Comparison of ENCODE assay signal across 28 cellular contexts in the genomic region with DNA sequence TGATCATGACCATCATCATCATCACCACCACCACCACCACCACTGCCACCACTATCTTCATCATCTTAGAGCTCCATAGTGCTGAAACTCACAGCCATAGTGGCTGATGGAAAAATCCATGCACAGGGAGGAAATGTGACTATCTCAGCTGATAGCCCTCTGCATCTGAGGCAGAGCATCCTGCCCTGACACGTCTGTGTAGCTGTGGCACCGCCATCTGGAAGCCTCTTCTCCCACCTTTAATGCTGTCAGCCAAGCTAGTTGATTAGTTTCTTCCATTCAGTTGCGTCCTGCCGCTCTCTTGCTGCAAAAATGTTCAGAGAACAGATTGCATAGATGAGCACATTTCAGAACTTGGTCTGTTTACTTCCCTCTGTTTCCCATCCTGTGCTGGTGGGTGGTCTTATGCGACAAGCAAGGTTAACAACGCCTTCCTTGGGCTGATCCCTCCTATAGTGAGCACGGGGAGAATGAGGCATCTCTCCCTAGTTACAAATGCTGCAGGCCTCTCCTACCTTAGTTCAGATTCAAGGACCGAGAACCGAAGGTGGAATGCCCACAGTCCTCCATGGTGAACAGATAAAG.
"Had no signal": no experiment of that assay in that cellular context is flagged by ENCODE, and none has a peak within 500 bp of the region (broad histone marks: within the 10 kb centered on the region; RNA-seq: fewer than 3 reads in every experiment).

No MANE protein-coding gene starts in this region.

- H3K27me3 Mint-ChIP-seq: activated CD4-positive, alpha-beta T cell treated with anti-CD3 and anti-CD28 coated beads, Interleukin-2, amount 10 ng/mL, durations not matched to agents 24 days and 14 days; activated CD8-positive, alpha-beta T cell treated with anti-CD3 and anti-CD28 coated beads for 36 hours; activated naive CD8-positive, alpha-beta T cell treated with anti-CD3 and anti-CD28 coated beads for 36 hours had no signal

- H3K9me3 ChIP-seq: SJCRH30 had no signal

- H3K9me3 Mint-ChIP-seq: activated CD4-positive, alpha-beta T cell treated with anti-CD3 and anti-CD28 coated beads, Interleukin-2, amount 10 ng/mL, durations not matched to agents 24 days and 14 days; activated CD8-positive, alpha-beta T cell treated with anti-CD3 and anti-CD28 coated beads for 36 hours; activated naive CD8-positive, alpha-beta T cell treated with anti-CD3 and anti-CD28 coated beads for 36 hours; activated T-cell treated with anti-CD3 and anti-CD28 coated beads, Interleukin-2, amount 50 U/mL, for 72 hours; activated T-helper 17 cell treated with anti-CD3 and anti-CD28 coated beads, Interleukin-2, amount 50 U/mL, for 72 hours; central memory CD8-positive, alpha-beta T cell had no signal

- ATAC-seq: activated CD8-positive, alpha-beta T cell treated with anti-CD3 and anti-CD28 coated beads for 36 hours; activated T-cell treated with anti-CD3 and anti-CD28 coated beads, Interleukin-2, amount 50 U/mL, for 72 hours; activated T-helper 17 cell treated with anti-CD3 and anti-CD28 coated beads, Interleukin-2, amount 50 U/mL, for 72 hours; Panc1 had no signal

- H3K4me3 ChIP-seq: cardiac muscle cell, SJCRH30, SK-N-MC had no signal

- DNase-seq: activated CD4-positive, alpha-beta T cell treated with anti-CD3 and anti-CD28 coated beads, Interleukin-2, amount 10 ng/mL, durations not matched to agents 24 days and 14 days; activated CD4-positive, alpha-beta T cell treated with anti-CD3 and anti-CD28 coated beads, Interleukin-2, amount 50 U/mL, for 4 hours; activated CD8-positive, alpha-beta T cell treated with anti-CD3 and anti-CD28 coated beads for 36 hours; activated effector memory CD4-positive, alpha-beta T cell treated with anti-CD3 and anti-CD28 coated beads, Interleukin-2, amount 50 U/mL, for 16 hours; activated naive CD4-positive, alpha-beta T cell; activated naive CD4-positive, alpha-beta T cell treated with anti-CD3 and anti-CD28 coated beads, Interleukin-2, amount 50 U/mL, for 16 hours; activated naive CD8-positive, alpha-beta T cell treated with anti-CD3 and anti-CD28 coated beads for 36 hours; activated T-cell treated with anti-CD3 and anti-CD28 coated beads, Interleukin-2, amount 50 U/mL, for 1 hour; activated T-cell treated with anti-CD3 and anti-CD28 coated beads, Interleukin-2, amount 50 U/mL, for 72 hours; amniotic stem cell; aorta; brain microvascular endothelial cell; NCI-H1092 treated with DMSO at 0.1 percent for 48 hours; NCI-H1417; NCI-H146; NCI-H1930; NCI-H2081 treated with DMSO at 0.1 percent for 48 hours; NCI-H226; NCI-H446 treated with DMSO at 0.1 percent for 48 hours; NCI-H69; SHP77; SJCRH30; T1000 had no signal

- H3K36me3 ChIP-seq: brain microvascular endothelial cell, cardiac muscle cell, SJCRH30 had no signal

- H3K4me1 Mint-ChIP-seq: activated CD4-positive, alpha-beta T cell treated with anti-CD3 and anti-CD28 coated beads, Interleukin-2, amount 10 ng/mL, durations not matched to agents 24 days and 14 days; activated naive CD8-positive, alpha-beta T cell treated with anti-CD3 and anti-CD28 coated beads for 36 hours; activated T-helper 17 cell treated with anti-CD3 and anti-CD28 coated beads, Interleukin-2, amount 50 U/mL, for 72 hours; central memory CD8-positive, alpha-beta T cell had no signal

- H3K4me3 Mint-ChIP-seq: activated CD4-positive, alpha-beta T cell treated with anti-CD3 and anti-CD28 coated beads, Interleukin-2, amount 10 ng/mL, durations not matched to agents 24 days and 14 days; activated CD8-positive, alpha-beta T cell treated with anti-CD3 and anti-CD28 coated beads for 36 hours; activated naive CD8-positive, alpha-beta T cell treated with anti-CD3 and anti-CD28 coated beads for 36 hours; activated T-cell treated with anti-CD3 and anti-CD28 coated beads, Interleukin-2, amount 50 U/mL, for 72 hours; activated T-helper 17 cell treated with anti-CD3 and anti-CD28 coated beads, Interleukin-2, amount 50 U/mL, for 72 hours; central memory CD8-positive, alpha-beta T cell had no signal

- H3K27ac ChIP-seq: brain microvascular endothelial cell, cardiac muscle cell, SJCRH30, SK-N-MC had no signal

- H3K4me1 ChIP-seq: SJCRH30 had no signal

- H3K27ac Mint-ChIP-seq: activated CD4-positive, alpha-beta T cell treated with anti-CD3 and anti-CD28 coated beads, Interleukin-2, amount 10 ng/mL, durations not matched to agents 24 days and 14 days; activated CD8-positive, alpha-beta T cell treated with anti-CD3 and anti-CD28 coated beads for 36 hours; activated naive CD8-positive, alpha-beta T cell treated with anti-CD3 and anti-CD28 coated beads for 36 hours; activated T-cell treated with anti-CD3 and anti-CD28 coated beads, Interleukin-2, amount 50 U/mL, for 72 hours; activated T-helper 17 cell treated with anti-CD3 and anti-CD28 coated beads, Interleukin-2, amount 50 U/mL, for 72 hours had no signal

- H3K36me3 Mint-ChIP-seq: activated naive CD8-positive, alpha-beta T cell treated with anti-CD3 and anti-CD28 coated beads for 36 hours had no signal

- H3K27me3 ChIP-seq: brain microvascular endothelial cell, cardiac muscle cell, SJCRH30 had no signal
